Comparison of ENCODE assay signal across 30 cellular contexts in genomic region chr10:98312349-98312748, GRCh38. TPM values are rescaled to one million over a fixed set of nuclear protein-coding genes. Genes with fewer than 3 reads are reported as not detected.
"Had no signal": no experiment of that assay in that cellular context is flagged by ENCODE, and none has a peak within 500 bp of the region (broad histone marks: within the 10 kb centered on the region; RNA-seq: fewer than 3 reads in every experiment).

No MANE protein-coding gene starts in this region.

- H3K4me1 ChIP-seq: prostate gland had no signal

- ATAC-seq: effector memory CD8-positive, alpha-beta T cell; heart right ventricle; naive thymus-derived CD4-positive, alpha-beta T cell; pancreas; sciatic nerve; stimulated activated naive B cell treated with anti-CD40 and anti-IgM and Interleukin-4, amounts not matched to agents 10 μg/mL and 1 μg/mL and 100 μg/mL, for 72 hours had no signal

- H3K4me3 ChIP-seq: adrenal gland, ascending aorta, heart right ventricle, pancreas, prostate gland, stomach, thyroid gland, upper lobe of left lung, vagina had no signal

- H3K9me3 Mint-ChIP-seq: activated naive CD8-positive, alpha-beta T cell treated with anti-CD3 and anti-CD28 coated beads for 36 hours; effector memory CD8-positive, alpha-beta T cell; memory B cell; naive thymus-derived CD4-positive, alpha-beta T cell; stimulated activated naive B cell treated with anti-CD40 and anti-IgM and Interleukin-4, amounts not matched to agents 10 μg/mL and 1 μg/mL and 100 μg/mL, for 72 hours had no signal

- DNase-seq: activated CD4-positive, alpha-beta T cell treated with anti-CD3 and anti-CD28 coated beads for 4 hours; activated CD4-positive, alpha-beta T cell treated with anti-CD3 and anti-CD28 coated beads, Interleukin-2, amount 50 U/mL, for 4 hours; activated effector memory CD4-positive, alpha-beta T cell treated with Interleukin-2 at 50 U/mL for 16 hours; activated naive CD4-positive, alpha-beta T cell treated with Interleukin-2 at 50 U/mL for 16 hours; activated naive CD8-positive, alpha-beta T cell treated with anti-CD3 and anti-CD28 coated beads for 36 hours; adrenal gland; brain microvascular endothelial cell; caudate nucleus; cortex of kidney; effector memory CD8-positive, alpha-beta T cell; erythroblast; heart right ventricle; midbrain; naive thymus-derived CD4-positive, alpha-beta T cell; pancreas; retina; small intestine; stimulated activated CD4-positive, alpha-beta T cell treated with anti-CD3 and anti-CD28 coated beads, Interleukin-1b, Interleukin-23, amount 100 ng/mL, for 48 hours; stimulated activated CD4-positive, alpha-beta T cell treated with anti-CD3 and anti-CD28 coated beads, Interleukin-4, amount 100 ng/mL, for 4 hours; stimulated activated CD8-positive, alpha-beta memory T cell treated with anti-CD3 and anti-CD28 coated beads, Interleukin-4, amount 100 ng/mL, for 48 hours; stimulated activated naive B cell treated with anti-CD40 and anti-IgM and Interleukin-4, amounts not matched to agents 10 μg/mL and 1 μg/mL and 100 μg/mL, for 72 hours; stomach; thyroid gland; upper lobe of left lung had no signal

- H3K27ac Mint-ChIP-seq: activated naive CD8-positive, alpha-beta T cell treated with anti-CD3 and anti-CD28 coated beads for 36 hours; effector memory CD8-positive, alpha-beta T cell; memory B cell; naive thymus-derived CD4-positive, alpha-beta T cell; stimulated activated naive B cell treated with anti-CD40 and anti-IgM and Interleukin-4, amounts not matched to agents 10 μg/mL and 1 μg/mL and 100 μg/mL, for 72 hours had no signal

- FAIRE-seq: pancreas, small intestine had no signal

- H3K36me3 ChIP-seq: adrenal gland, ascending aorta, brain microvascular endothelial cell, heart right ventricle, pancreas, prostate gland, stomach, thyroid gland, upper lobe of left lung, vagina had no signal

- H3K4me3 Mint-ChIP-seq: activated naive CD8-positive, alpha-beta T cell treated with anti-CD3 and anti-CD28 coated beads for 36 hours; effector memory CD8-positive, alpha-beta T cell; memory B cell; naive thymus-derived CD4-positive, alpha-beta T cell; stimulated activated naive B cell treated with anti-CD40 and anti-IgM and Interleukin-4, amounts not matched to agents 10 μg/mL and 1 μg/mL and 100 μg/mL, for 72 hours had no signal

- H3K9me3 ChIP-seq: adrenal gland, ascending aorta, heart right ventricle, pancreas, prostate gland, stomach, thyroid gland, upper lobe of left lung, vagina had no signal

- H3K36me3 Mint-ChIP-seq: activated naive CD8-positive, alpha-beta T cell treated with anti-CD3 and anti-CD28 coated beads for 36 hours; memory B cell; naive thymus-derived CD4-positive, alpha-beta T cell; stimulated activated naive B cell treated with anti-CD40 and anti-IgM and Interleukin-4, amounts not matched to agents 10 μg/mL and 1 μg/mL and 100 μg/mL, for 72 hours had no signal

- H3K27ac ChIP-seq: adrenal gland, ascending aorta, brain microvascular endothelial cell, heart right ventricle, pancreas, prostate gland, stomach, thyroid gland, upper lobe of left lung, vagina, VCaP had no signal

- H3K27me3 ChIP-seq: adrenal gland, ascending aorta, brain microvascular endothelial cell, pancreas, thyroid gland, upper lobe of left lung, vagina had no signal

RNA-seq across cellular contexts. Expression of gene LOXL4, which starts 44.4 kb away (rescaled TPM):
- total RNA-seq: activated naive CD8-positive, alpha-beta T cell treated with anti-CD3 and anti-CD28 coated beads for 36 hours; naive thymus-derived CD4-positive, alpha-beta T cell had no signal
